In genomic region chr1:235112297-235113182, GRCh38 we compare ENCODE assay signal across 25 cellular contexts. TPM values are rescaled to one million over a fixed set of nuclear protein-coding genes. Genes with fewer than 3 reads are reported as not detected.
DNase-seq lines count a peak whose midpoint lies in the region; FAIRE-seq and TF ChIP-seq lines count a peak whose summit lies in the region.
"Had no signal": no experiment of that assay in that cellular context is flagged by ENCODE, and none has a peak within 500 bp of the region (broad histone marks: within the 10 kb centered on the region; RNA-seq: fewer than 3 reads in every experiment).

No MANE protein-coding gene starts in this region.

- H3K27ac Mint-ChIP-seq in activated naive CD4-positive, alpha-beta T cell treated with anti-CD3 and anti-CD28 coated beads, Interleukin-2, amount 50 U/mL, for 24 hours = peak overlapping the region; percentile 41
- H3K27ac Mint-ChIP-seq in astrocyte (ENCODE audit: unreplicated experiment) (peak overlapping the region; percentile 55), osteocyte (ENCODE audit: unreplicated experiment) (peak overlapping the region; percentile 42)
- H3K27ac Mint-ChIP-seq: activated CD4-positive, alpha-beta T cell treated with anti-CD3 and anti-CD28 coated beads, Interleukin-2, amount 10 ng/mL, durations not matched to agents 7 days and 5 days had no signal

- no peaks in the 10 kb centered on the region for H3K9me3 Mint-ChIP-seq in activated naive CD4-positive, alpha-beta T cell treated with anti-CD3 and anti-CD28 coated beads, Interleukin-2, amount 50 U/mL, for 24 hours
- H3K9me3 Mint-ChIP-seq in astrocyte (ENCODE audit: unreplicated experiment) = no peaks in the 10 kb centered on the region
- no peaks in the 10 kb centered on the region for H3K9me3 Mint-ChIP-seq in osteocyte (ENCODE audit: unreplicated experiment)
- H3K9me3 Mint-ChIP-seq: activated CD4-positive, alpha-beta T cell treated with anti-CD3 and anti-CD28 coated beads, Interleukin-2, amount 10 ng/mL, durations not matched to agents 7 days and 5 days; natural killer cell treated with Interleukin-12 subunit alpha and Interleukin-12 subunit beta and Interleukin-15 and Interleukin-18, amount 100 ng/mL, for 72 hours had no signal

- in situ Hi-C loops in transverse colon (cut with MboI; ENCODE audit: low pct_ligation_motif_present in 1 of 4, low pct_unique_long_range_greater_than_20kb in 1 of 4, low sequenced_read_pairs in 3 of 4) = loop anchor here in 2 of 4 donors (25.0 kb wide), 1 partner anchor 300 kb away; no protein-coding TSS in a partner anchor

- TF ChIP-seq CTCF in HEK293 (tag by site-specific recombination; IDR thresholded peaks at IDR 0.05) (no peak), astrocyte (IDR thresholded peaks at IDR 0.05; ENCODE audit: insufficient read depth, low read depth, low read length) (no peak), osteocyte (IDR thresholded peaks at IDR 0.05) (no peak), transverse colon (IDR thresholded peaks at IDR 0.05) (no peak)

- no peak for FAIRE-seq in astrocyte (lab: Jason Lieb, UNC)
- FAIRE-seq: H54 had no signal

- H3K36me3 ChIP-seq in HEK293 (ENCODE audit: control insufficient read depth in 2 of 2, insufficient read depth in 1 of 2, low read length in 2 of 2) (peaks cover 87 to 95% of the 10 kb centered on the region in 2 experiments), astrocyte (ENCODE audit: insufficient read depth, low read length) (peaks cover 62% of the 10 kb centered on the region), transverse colon (peaks cover 0 to 58% (median 20%) of the 10 kb centered on the region in 4 donors), Karpas-422 (ENCODE audit: insufficient read depth, low read length) (peaks cover 68% of the 10 kb centered on the region)

- H2AFZ ChIP-seq in astrocyte (ENCODE audit: low read depth, low read length) (no peak overlapping the region), Karpas-422 (ENCODE audit: low read length) (no peak overlapping the region)

- H3K27me3 ChIP-seq in astrocyte (ENCODE audit: insufficient read depth, low read length) = no peaks in the 10 kb centered on the region
- H3K27me3 ChIP-seq in transverse colon = no peaks in the 10 kb centered on the region
- H3K27me3 ChIP-seq in Karpas-422 (ENCODE audit: low read length) = no peaks in the 10 kb centered on the region
- H3K27me3 ChIP-seq: stomach, tibial artery had no signal

- TF ChIP-seq POLR2A in transverse colon (IDR thresholded peaks at IDR 0.05) = no peak

- H3K36me3 Mint-ChIP-seq in activated naive CD4-positive, alpha-beta T cell treated with anti-CD3 and anti-CD28 coated beads, Interleukin-2, amount 50 U/mL, for 24 hours = peaks cover 23% of the 10 kb centered on the region
- H3K36me3 Mint-ChIP-seq in astrocyte (ENCODE audit: low read depth, unreplicated experiment) (peaks cover 33% of the 10 kb centered on the region), osteocyte (ENCODE audit: unreplicated experiment) (peaks cover 49% of the 10 kb centered on the region)

- H4K20me1 ChIP-seq in astrocyte (ENCODE audit: insufficient read depth, low read length) = peaks cover 56% of the 10 kb centered on the region
- H4K20me1 ChIP-seq in Karpas-422 (ENCODE audit: insufficient read depth, low read depth, low read length) = peaks cover 39% of the 10 kb centered on the region

- H3K4me1 Mint-ChIP-seq in activated naive CD4-positive, alpha-beta T cell treated with anti-CD3 and anti-CD28 coated beads, Interleukin-2, amount 50 U/mL, for 24 hours = peaks cover 7% of the 10 kb centered on the region
- H3K4me1 Mint-ChIP-seq in astrocyte (ENCODE audit: low read depth, unreplicated experiment) (peaks cover 19% of the 10 kb centered on the region), osteocyte (ENCODE audit: unreplicated experiment) (peaks cover 10% of the 10 kb centered on the region)

- H3K4me3 Mint-ChIP-seq in activated naive CD4-positive, alpha-beta T cell treated with anti-CD3 and anti-CD28 coated beads, Interleukin-2, amount 50 U/mL, for 24 hours = no peak overlapping the region
- no peak overlapping the region for H3K4me3 Mint-ChIP-seq in astrocyte (ENCODE audit: unreplicated experiment)
- no peak overlapping the region for H3K4me3 Mint-ChIP-seq in osteocyte (ENCODE audit: unreplicated experiment)
- H3K4me3 Mint-ChIP-seq: activated CD4-positive, alpha-beta T cell treated with anti-CD3 and anti-CD28 coated beads, Interleukin-2, amount 10 ng/mL, durations not matched to agents 7 days and 5 days; natural killer cell treated with Interleukin-12 subunit alpha and Interleukin-12 subunit beta and Interleukin-15 and Interleukin-18, amount 100 ng/mL, for 72 hours had no signal

- no peak overlapping the region for H3K4me3 ChIP-seq in HEK293 (ENCODE audit: low read depth, low read length)
- H3K4me3 ChIP-seq in astrocyte (ENCODE audit: insufficient read depth, low read depth, low read length) = no peak overlapping the region
- H3K4me3 ChIP-seq in transverse colon = no peak overlapping the region
- H3K4me3 ChIP-seq in Karpas-422 (ENCODE audit: low read length) = no peak overlapping the region
- H3K4me3 ChIP-seq: lung, mucosa of descending colon, stomach, tibial artery had no signal

- TF ChIP-seq EP300 in transverse colon (IDR thresholded peaks at IDR 0.05; ENCODE audit: low read depth) = no peak

- H3K4me2 ChIP-seq in astrocyte (ENCODE audit: low read length) (no peak overlapping the region), Karpas-422 (ENCODE audit: low read depth, low read length, poor library complexity, severe bottlenecking) (no peak overlapping the region)

- H3K79me2 ChIP-seq in astrocyte (ENCODE audit: insufficient read depth, low read length) = peaks cover 55% of the 10 kb centered on the region
- peaks cover 53% of the 10 kb centered on the region for H3K79me2 ChIP-seq in Karpas-422 (ENCODE audit: low read length)

- H3K4me1 ChIP-seq in HEK293 (ENCODE audit: control insufficient read depth, insufficient read depth, low read length) (no peaks in the 10 kb centered on the region), astrocyte (ENCODE audit: insufficient read depth, low read length) (no peaks in the 10 kb centered on the region), transverse colon (no peaks in the 10 kb centered on the region), Karpas-422 (ENCODE audit: low read length) (0 out of 2 replicates have a peak, but pooled peaks cover 1% of the 10 kb centered on the region)
- H3K4me1 ChIP-seq: stomach, tibial artery had no signal

- H3K9ac ChIP-seq in astrocyte (ENCODE audit: low read length) (no peak overlapping the region), Karpas-422 (ENCODE audit: low read length) (no peak overlapping the region)

- intact Hi-C loops in transverse colon (cut with DNase I; ENCODE audit: low total_unique reads) = no loop called here

- CTCF ChIA-PET in HEK293 (lab: Yijun Ruan, JAX) = interaction anchor here (0.6 to 1.8 kb wide), 4 partner anchors 8 to 489 kb away, joined by 3 to 8 read pairs (median 4); no protein-coding TSS in a partner anchor

- WGBS in transverse colon (ENCODE audit: low coverage in 1 of 2), 2 donors = 83 to 88% methylated on average over 4 to 6 of the region's 6 CpGs

- POLR2A ChIA-PET in HEK293 (lab: Yijun Ruan, JAX) = interaction anchor here (1.1 kb wide), 1 partner anchor 10 kb away, joined by 3 read pairs; no protein-coding TSS in a partner anchor

- no peak for DNase-seq in activated naive CD4-positive, alpha-beta T cell (lab: John Stamatoyannopoulos, UW)
- DNase-seq in astrocyte (ENCODE audit: low read depth) = no peak
- no peak for DNase-seq in osteocyte (ENCODE audit: extremely low spot score, unreplicated experiment)
- DNase-seq in transverse colon = no peak
- no peak for DNase-seq in Karpas-422
- DNase-seq: activated CD4-positive, alpha-beta T cell treated with anti-CD3 and anti-CD28 coated beads, Interleukin-2, amount 10 ng/mL, durations not matched to agents 7 days and 5 days; C1 segment of cervical spinal cord; DMS79; effector CD8-positive, alpha-beta T cell; foreskin fibroblast; GF-D8; KBM-7; kidney glomerular epithelial cell; MM.1S; mucosa of descending colon; NCI-H1436 treated with DMSO at 0.1 percent for 48 hours; stomach; T-helper 9 cell; tibial artery; WERI-Rb-1 had no signal

- no peaks in the 10 kb centered on the region for H3K9me2 ChIP-seq in Karpas-422 (replicated peaks; ENCODE audit: insufficient read depth, low read length)

- no peaks in the 10 kb centered on the region for H3K27me3 Mint-ChIP-seq in activated naive CD4-positive, alpha-beta T cell treated with anti-CD3 and anti-CD28 coated beads, Interleukin-2, amount 50 U/mL, for 24 hours
- H3K27me3 Mint-ChIP-seq in astrocyte (ENCODE audit: low read depth, unreplicated experiment) (no peaks in the 10 kb centered on the region), osteocyte (ENCODE audit: unreplicated experiment) (no peaks in the 10 kb centered on the region)
- H3K27me3 Mint-ChIP-seq: activated CD4-positive, alpha-beta T cell treated with anti-CD3 and anti-CD28 coated beads, Interleukin-2, amount 10 ng/mL, durations not matched to agents 7 days and 5 days; natural killer cell treated with Interleukin-12 subunit alpha and Interleukin-12 subunit beta and Interleukin-15 and Interleukin-18, amount 100 ng/mL, for 72 hours had no signal

- no peak overlapping the region for H3K27ac ChIP-seq in HEK293 (ENCODE audit: extremely low read depth, low read depth, low read length)
- no peak overlapping the region for H3K27ac ChIP-seq in astrocyte (ENCODE audit: low read depth, low read length)
- H3K27ac ChIP-seq in transverse colon = no peak overlapping the region
- H3K27ac ChIP-seq in Karpas-422 (ENCODE audit: low read length) = no peak overlapping the region; the same call in 1 of the 2 replicates
- H3K27ac ChIP-seq: stomach, tibial artery, WERI-Rb-1 had no signal

- no peaks in the 10 kb centered on the region for H3K9me3 ChIP-seq in HEK293 (ENCODE audit: control insufficient read depth, insufficient read depth, low read depth, low read length)
- no peaks in the 10 kb centered on the region for H3K9me3 ChIP-seq in astrocyte (ENCODE audit: insufficient read depth, low read depth, low read length)
- H3K9me3 ChIP-seq in transverse colon = no peaks in the 10 kb centered on the region
- H3K9me3 ChIP-seq in Karpas-422 (ENCODE audit: low read length) = no peaks in the 10 kb centered on the region
- H3K9me3 ChIP-seq: mucosa of descending colon, stomach, tibial artery had no signal

TF ChIP-seq in HEK293, 187 proteins besides CTCF, POLR2A, EP300 and RAD21 (continues in another document):
- TF ChIP-seq IKZF3 (tag by site-specific recombination; IDR thresholded peaks at IDR 0.05) (peak; percentile 54; the same call in 1 of the 2 replicates), SETDB1 (IDR thresholded peaks at IDR 0.05; ENCODE audit: insufficient read length, low read length) (no peak), ZBTB17 (tag by site-specific recombination; IDR thresholded peaks at IDR 0.05) (peak; percentile 82), ZNF610 (tag by site-specific recombination; IDR thresholded peaks at IDR 0.05; ENCODE audit: borderline replicate concordance) (no peak)

RNA-seq across cellular contexts. Expression of gene TOMM20, which starts 16.1 kb away (rescaled TPM):
- total RNA-seq in astrocyte (136 and 143 TPM in 2 replicates), osteocyte (99.1 and 100 TPM in 2 replicates), transverse colon (10 to 100 TPM; 16.9 to 72.9 (median 54.5) TPM)
- total RNA-seq in Karpas-422 (2014; rRNA removed; shearing (Covaris generic); ENCODE audit: low replicate concordance) = 60.0 and 113 TPM in 2 replicates

RNA-seq across cellular contexts. Expression of gene RBM34, which starts 48.5 kb away (rescaled TPM):
- 102 and 129 TPM in 2 replicates for total RNA-seq in astrocyte
- 66.9 and 75.0 TPM in 2 replicates for total RNA-seq in osteocyte
- 10 to 100 TPM; 13.1 to 56.7 (median 29.7) TPM for total RNA-seq in transverse colon
- 39.3 and 45.1 TPM in 2 replicates for total RNA-seq in Karpas-422 (2014; rRNA removed; shearing (Covaris generic); ENCODE audit: low replicate concordance)
